26 cellular contexts compared by ENCODE assay signal in genomic region chr1:178792394-178792793, GRCh38.
"Had no signal": no experiment of that assay in that cellular context is flagged by ENCODE, and none has a peak within 500 bp of the region (broad histone marks: within the 10 kb centered on the region; RNA-seq: fewer than 3 reads in every experiment).

No MANE protein-coding gene starts in this region.

- H3K27me3 ChIP-seq: adrenal gland, body of pancreas, esophagus squamous epithelium had no signal

- H3K27ac ChIP-seq: adrenal gland, body of pancreas, epithelial cell of prostate, esophagus squamous epithelium had no signal

- H3K27me3 Mint-ChIP-seq: activated CD4-positive, alpha-beta memory T cell treated with anti-CD3 and anti-CD28 coated beads, Interleukin-2, amount 10 ng/mL, durations not matched to agents 7 days and 5 days; activated CD4-positive, alpha-beta T cell treated with anti-CD3 and anti-CD28 coated beads, Interleukin-2, amount 10 ng/mL, durations not matched to agents 7 days and 5 days; activated naive CD8-positive, alpha-beta T cell treated with anti-CD3 and anti-CD28 coated beads for 36 hours; activated naive CD8-positive, alpha-beta T cell treated with anti-CD3 and anti-CD28 coated beads, Interleukin-2, amount 50 U/mL, for 24 hours; activated T-helper 17 cell treated with anti-CD3 and anti-CD28 coated beads, Interleukin-2, amount 50 U/mL, for 72 hours had no signal

- H3K36me3 ChIP-seq: adrenal gland had no signal

- H3K4me1 ChIP-seq: adrenal gland, body of pancreas, esophagus squamous epithelium had no signal

- H3K27ac Mint-ChIP-seq: activated CD4-positive, alpha-beta memory T cell treated with anti-CD3 and anti-CD28 coated beads, Interleukin-2, amount 10 ng/mL, durations not matched to agents 7 days and 5 days; activated CD4-positive, alpha-beta T cell treated with anti-CD3 and anti-CD28 coated beads, Interleukin-2, amount 10 ng/mL, durations not matched to agents 7 days and 5 days; activated naive CD8-positive, alpha-beta T cell treated with anti-CD3 and anti-CD28 coated beads for 36 hours; activated naive CD8-positive, alpha-beta T cell treated with anti-CD3 and anti-CD28 coated beads, Interleukin-2, amount 50 U/mL, for 24 hours; activated T-helper 17 cell treated with anti-CD3 and anti-CD28 coated beads, Interleukin-2, amount 50 U/mL, for 72 hours had no signal

- H3K4me1 Mint-ChIP-seq: activated CD4-positive, alpha-beta memory T cell treated with anti-CD3 and anti-CD28 coated beads, Interleukin-2, amount 10 ng/mL, durations not matched to agents 7 days and 5 days; activated CD4-positive, alpha-beta T cell treated with anti-CD3 and anti-CD28 coated beads, Interleukin-2, amount 10 ng/mL, durations not matched to agents 7 days and 5 days; activated T-helper 17 cell treated with anti-CD3 and anti-CD28 coated beads, Interleukin-2, amount 50 U/mL, for 72 hours had no signal

- ATAC-seq: activated naive CD8-positive, alpha-beta T cell treated with anti-CD3 and anti-CD28 coated beads, Interleukin-2, amount 50 U/mL, for 24 hours; activated T-cell treated with anti-CD3 and anti-CD28 coated beads, Interleukin-2, amount 50 U/mL, for 4 hours; activated T-helper 17 cell treated with anti-CD3 and anti-CD28 coated beads, Interleukin-2, amount 50 U/mL, for 72 hours; body of pancreas had no signal

- H3K4me3 ChIP-seq: adrenal gland, esophagus squamous epithelium had no signal

- H3K9me3 Mint-ChIP-seq: activated CD4-positive, alpha-beta memory T cell treated with anti-CD3 and anti-CD28 coated beads, Interleukin-2, amount 10 ng/mL, durations not matched to agents 7 days and 5 days; activated CD4-positive, alpha-beta T cell treated with anti-CD3 and anti-CD28 coated beads, Interleukin-2, amount 10 ng/mL, durations not matched to agents 7 days and 5 days; activated naive CD8-positive, alpha-beta T cell treated with anti-CD3 and anti-CD28 coated beads, Interleukin-2, amount 50 U/mL, for 24 hours; activated T-helper 17 cell treated with anti-CD3 and anti-CD28 coated beads, Interleukin-2, amount 50 U/mL, for 72 hours had no signal

- H3K9me3 ChIP-seq: adrenal gland, body of pancreas, esophagus squamous epithelium had no signal

- DNase-seq: activated CD4-positive, alpha-beta memory T cell treated with anti-CD3 and anti-CD28 coated beads, Interleukin-2, amount 10 ng/mL, durations not matched to agents 7 days and 5 days; activated CD4-positive, alpha-beta T cell treated with anti-CD3 and anti-CD28 coated beads for 1 hour; activated CD4-positive, alpha-beta T cell treated with anti-CD3 and anti-CD28 coated beads for 4 hours; activated CD4-positive, alpha-beta T cell treated with anti-CD3 and anti-CD28 coated beads, Interleukin-2, amount 10 ng/mL, durations not matched to agents 7 days and 5 days; activated CD4-positive, alpha-beta T cell treated with anti-CD3 and anti-CD28 coated beads, Interleukin-2, amount 50 U/mL, for 4 hours; activated effector memory CD4-positive, alpha-beta T cell treated with Interleukin-2 at 50 U/mL for 16 hours; activated gamma-delta T cell treated with Interleukin-2 at 50 U/mL for 16 hours; activated naive CD4-positive, alpha-beta T cell treated with anti-CD3 and anti-CD28 coated beads, Interleukin-2, amount 50 U/mL, for 16 hours; activated naive CD4-positive, alpha-beta T cell treated with Interleukin-2 at 50 U/mL for 16 hours; activated naive CD8-positive, alpha-beta T cell treated with anti-CD3 and anti-CD28 coated beads for 36 hours; activated naive CD8-positive, alpha-beta T cell treated with anti-CD3 and anti-CD28 coated beads, Interleukin-2, amount 50 U/mL, for 24 hours; activated T-cell treated with anti-CD3 and anti-CD28 coated beads, Interleukin-2, amount 50 U/mL, for 4 hours; adrenal gland; amygdala; aorta; body of pancreas; caudate nucleus; cortex of kidney; dermis blood vessel endothelial cell; effector CD4-positive, alpha-beta T cell; esophagus squamous epithelium; head of caudate nucleus; T-helper 1 cell; T-helper 2 cell had no signal

- H3K4me3 Mint-ChIP-seq: activated CD4-positive, alpha-beta memory T cell treated with anti-CD3 and anti-CD28 coated beads, Interleukin-2, amount 10 ng/mL, durations not matched to agents 7 days and 5 days; activated CD4-positive, alpha-beta T cell treated with anti-CD3 and anti-CD28 coated beads, Interleukin-2, amount 10 ng/mL, durations not matched to agents 7 days and 5 days; activated naive CD8-positive, alpha-beta T cell treated with anti-CD3 and anti-CD28 coated beads for 36 hours; activated naive CD8-positive, alpha-beta T cell treated with anti-CD3 and anti-CD28 coated beads, Interleukin-2, amount 50 U/mL, for 24 hours; activated T-cell treated with anti-CD3 and anti-CD28 coated beads, Interleukin-2, amount 50 U/mL, for 4 hours; activated T-helper 17 cell treated with anti-CD3 and anti-CD28 coated beads, Interleukin-2, amount 50 U/mL, for 72 hours had no signal
